In genomic region chr11:65557280-65558001, GRCh38 we compare ENCODE assay signal across 6 cellular contexts. TPM values are rescaled to one million over a fixed set of nuclear protein-coding genes. Genes with fewer than 3 reads are reported as not detected.
DNase-seq lines count a peak whose midpoint lies in the region; ATAC-seq, FAIRE-seq and TF ChIP-seq lines count a peak whose summit lies in the region.

No MANE protein-coding gene starts in this region.

- no peak for FAIRE-seq in A549 (lab: Jason Lieb, UNC)

- H3K27me3 Mint-ChIP-seq in activated B cell treated with CpG ODN at 0.5 μM for 24 hours (peaks cover 4% of the 10 kb centered on the region), immature natural killer cell (ENCODE audit: low read depth in 3 of 3) (peaks cover 0 to 2% (median 2%) of the 10 kb centered on the region in 3 donors)

- peak overlapping the region; percentile 98 for H3K4me2 ChIP-seq in A549

- no peak for TF ChIP-seq EP300 in A549 (IDR thresholded peaks at IDR 0.05)

- peak overlapping the region; percentile 72 for H3K27ac Mint-ChIP-seq in activated B cell treated with CpG ODN at 0.5 μM for 24 hours
- peak overlapping the region; percentile 82 to 96 (median 92) for H3K27ac Mint-ChIP-seq in immature natural killer cell

- H3K4me1 Mint-ChIP-seq in activated B cell treated with CpG ODN at 0.5 μM for 24 hours: peaks cover 33% of the 10 kb centered on the region
- H3K4me1 Mint-ChIP-seq in immature natural killer cell: peaks cover 38 to 50% of the 10 kb centered on the region in 2 donors

- DNase-seq in A549 (ENCODE audit: low read depth in 1 of 2, low spot score in 1 of 2): peak in 1 of 2 experiments; percentile 48
- DNase-seq in activated B cell treated with CpG ODN at 0.5 μM for 24 hours: no peak
- no peak for DNase-seq in immature natural killer cell
- no peak for DNase-seq in NCI-H524 (lab: John Stamatoyannopoulos, UW)
- no peak for DNase-seq in GM13976 (ENCODE audit: low spot score)

- in situ Hi-C loops in GM13976 (cut with MboI; ENCODE audit: low sequenced_read_pairs, unreplicated experiment): no loop called here

- H3K36me3 Mint-ChIP-seq in activated B cell treated with CpG ODN at 0.5 μM for 24 hours (ENCODE audit: low read depth): no peaks in the 10 kb centered on the region
- H3K36me3 Mint-ChIP-seq in immature natural killer cell: peaks cover 0 to 2% (median 0%) of the 10 kb centered on the region in 3 donors

- POLR2A ChIA-PET in A549 (lab: Yijun Ruan, JAX): no interaction called here
- POLR2A ChIA-PET in activated B cell treated with CpG ODN at 0.5 μM for 24 hours (lab: Charles Lee): interaction anchor here (0.8 to 1.9 kb wide), 5 partner anchors 9 to 21 kb away, joined by 3 to 7 read pairs (median 3); partner anchors contain the start of gene ZNRD2

- CTCF ChIA-PET in A549 (lab: Yijun Ruan, JAX): interaction anchor here (0.8 to 8.0 kb wide), 9 partner anchors 9 to 58 kb away, joined by 3 to 148 read pairs (median 5); partner anchors contain the start of genes FAM89B, PCNX3 and ZNRD2
- CTCF ChIA-PET in activated B cell treated with CpG ODN at 0.5 μM for 24 hours (lab: Charles Lee): interaction anchor here (1.4 kb wide), 1 partner anchor 16 kb away, joined by 3 read pairs; no protein-coding TSS in a partner anchor

- H3K9me3 ChIP-seq in A549: no peaks in the 10 kb centered on the region

- ATAC-seq in A549 (no peak), activated B cell treated with CpG ODN at 0.5 μM for 24 hours (ENCODE audit: low read depth) (peak; percentile 36), HG03432 (IDR thresholded peaks at IDR 0.05; ENCODE audit: unreplicated experiment) (no peak)

- H3K27ac ChIP-seq in A549: peak overlapping the region; percentile 94 to 99

- TF ChIP-seq POLR2A in A549 (IDR thresholded peaks at IDR 0.05; ENCODE audit: low read length): no peak

- H3K4me1 ChIP-seq in A549: peaks cover 84% of the 10 kb centered on the region

- WGBS in A549 (ENCODE audit: missing lambda C conversion rate): 10% methylated on average over 3 of the region's 47 CpGs

- peak overlapping the region; percentile 62 for H3K4me3 ChIP-seq in A549

- peak overlapping the region; percentile 79 for H3K4me3 Mint-ChIP-seq in activated B cell treated with CpG ODN at 0.5 μM for 24 hours
- H3K4me3 Mint-ChIP-seq in immature natural killer cell: peak overlapping the region; percentile 83 to 87 (median 85)

- no peak for TF ChIP-seq CTCF in A549 (IDR thresholded peaks at IDR 0.05)
- no peak for TF ChIP-seq CTCF in activated B cell treated with CpG ODN at 0.5 μM for 24 hours (IDR thresholded peaks at IDR 0.05)
- no peak for TF ChIP-seq CTCF in GM13976 (IDR thresholded peaks at IDR 0.05; ENCODE audit: borderline replicate concordance, control extremely low read depth, extremely low read depth, insufficient read depth, missing control alignments)

- H3K9me3 Mint-ChIP-seq in activated B cell treated with CpG ODN at 0.5 μM for 24 hours: no peaks in the 10 kb centered on the region
- no peaks in the 10 kb centered on the region for H3K9me3 Mint-ChIP-seq in immature natural killer cell

- TF ChIP-seq RAD21 in A549 (conservative IDR thresholded peaks at IDR 0.05 in 1 of 2, IDR thresholded peaks at IDR 0.05 in 1 of 2): no peak

- intact Hi-C loops in activated B cell treated with CpG ODN at 0.5 μM for 24 hours (cut with micrococcal nuclease): loop anchor here (1.0 to 2.0 kb wide), 3 partner anchors 11 to 17 kb away; partner anchors contain the start of gene ZNRD2

TF ChIP-seq in A549, 52 proteins besides CTCF, POLR2A, EP300 and RAD21:
- TF ChIP-seq MAX (IDR thresholded peaks at IDR 0.05) (peak; percentile 34), PHF8 (IDR thresholded peaks at IDR 0.05; ENCODE audit: borderline replicate concordance, low read depth) (no peak)

RNA-seq across cellular contexts. Expression of gene LTBP3, which starts 0.7 kb away (rescaled TPM):
- 28.6 and 39.9 TPM in 2 replicates for polyA plus RNA-seq in A549 (2011; rRNA removed)
- polyA plus RNA-seq in A549 (2012; cell fraction: cytosol; rRNA removed): 130 and 136 TPM in 2 replicates
- 715 and 951 TPM in 2 replicates for polyA plus RNA-seq in A549 (2012; cell fraction: nucleus; rRNA removed)
- polyA plus RNA-seq in A549 (2017; fragmentation: RNase III; extraction: RNeasy Plus Mini Kit Qiagen cat#74134 plus additional on column Dnase treatment): 107 to 134 TPM (median 123 TPM) in 3 replicates
- polyA minus RNA-seq in A549 (2011; rRNA and poly(A)+ RNA removed): 25.4 and 44.5 TPM in 2 replicates
- total RNA-seq in activated B cell treated with CpG ODN at 0.5 μM for 24 hours: 25.0 and 25.3 TPM in 2 replicates
- polyA plus RNA-seq in immature natural killer cell: 10 to 100 TPM in 2 of 3 donors, 1 to 10 TPM in 1; 3.3 to 21.0 (median 14.5) TPM

RNA-seq across cellular contexts. Expression of gene ZNRD2, which starts 12.8 kb away (rescaled TPM):
- polyA plus RNA-seq in A549 (2011; rRNA removed): 28.2 and 32.3 TPM in 2 replicates
- 114 and 117 TPM in 2 replicates for polyA plus RNA-seq in A549 (2012; cell fraction: cytosol; rRNA removed)
- polyA plus RNA-seq in A549 (2012; cell fraction: nucleus; rRNA removed): 107 and 125 TPM in 2 replicates
- polyA plus RNA-seq in A549 (2017; fragmentation: RNase III; extraction: RNeasy Plus Mini Kit Qiagen cat#74134 plus additional on column Dnase treatment): 66.1 to 68.2 TPM (median 68.1 TPM) in 3 replicates
- 8.1 and 14.2 TPM in 2 replicates for polyA minus RNA-seq in A549 (2011; rRNA and poly(A)+ RNA removed)
- total RNA-seq in activated B cell treated with CpG ODN at 0.5 μM for 24 hours: 40.9 and 41.0 TPM in 2 replicates
- polyA plus RNA-seq in immature natural killer cell: 100 to 1,000 TPM in 2 of 3 donors, 10 to 100 TPM in 1; 100.0 to 138 (median 117) TPM

RNA-seq across cellular contexts. Expression of gene FAM89B, which starts 14.9 kb away (rescaled TPM):
- polyA plus RNA-seq in A549 (2011; rRNA removed) (13.5 and 16.9 TPM in 2 replicates), A549 (2017; fragmentation: RNase III; extraction: RNeasy Plus Mini Kit Qiagen cat#74134 plus additional on column Dnase treatment) (18.6 to 23.9 TPM (median 23.1 TPM) in 3 replicates), immature natural killer cell (100 to 1,000 TPM in 2 of 3 donors, 10 to 100 TPM in 1; 98.6 to 173 (median 158) TPM)
- polyA plus RNA-seq in A549 (2012; cell fraction: cytosol; rRNA removed): 35.2 and 57.6 TPM in 2 replicates
- polyA plus RNA-seq in A549 (2012; cell fraction: nucleus; rRNA removed): 51.4 and 59.1 TPM in 2 replicates
- 8.3 and 16.3 TPM in 2 replicates for polyA minus RNA-seq in A549 (2011; rRNA and poly(A)+ RNA removed)
- 19.1 and 21.6 TPM in 2 replicates for total RNA-seq in activated B cell treated with CpG ODN at 0.5 μM for 24 hours

RNA-seq across cellular contexts. Expression of gene EHBP1L1, which starts 18.4 kb away (rescaled TPM):
- polyA plus RNA-seq in A549 (2011; rRNA removed) (11.6 and 13.8 TPM in 2 replicates), A549 (2017; fragmentation: RNase III; extraction: RNeasy Plus Mini Kit Qiagen cat#74134 plus additional on column Dnase treatment) (39.8 to 46.0 TPM (median 43.8 TPM) in 3 replicates), immature natural killer cell (10 to 100 TPM; 14.8 to 19.3 (median 17.7) TPM)
- polyA plus RNA-seq in A549 (2012; cell fraction: cytosol; rRNA removed): 44.5 and 66.2 TPM in 2 replicates
- polyA plus RNA-seq in A549 (2012; cell fraction: nucleus; rRNA removed): 112 and 167 TPM in 2 replicates
- 12.3 and 18.7 TPM in 2 replicates for polyA minus RNA-seq in A549 (2011; rRNA and poly(A)+ RNA removed)
- 143 and 163 TPM in 2 replicates for total RNA-seq in activated B cell treated with CpG ODN at 0.5 μM for 24 hours

RNA-seq across cellular contexts. Expression of gene SCYL1, which starts 32.6 kb away (rescaled TPM):
- polyA plus RNA-seq in A549 (2011; rRNA removed): 30.8 and 33.6 TPM in 2 replicates
- polyA plus RNA-seq in A549 (2012; cell fraction: cytosol; rRNA removed): 88.0 and 105 TPM in 2 replicates
- 125 and 152 TPM in 2 replicates for polyA plus RNA-seq in A549 (2012; cell fraction: nucleus; rRNA removed)
- 41.8 to 46.8 TPM (median 45.9 TPM) in 3 replicates for polyA plus RNA-seq in A549 (2017; fragmentation: RNase III; extraction: RNeasy Plus Mini Kit Qiagen cat#74134 plus additional on column Dnase treatment)
- polyA minus RNA-seq in A549 (2011; rRNA and poly(A)+ RNA removed): 39.1 and 43.6 TPM in 2 replicates
- 70.0 and 75.7 TPM in 2 replicates for total RNA-seq in activated B cell treated with CpG ODN at 0.5 μM for 24 hours
- 10 to 100 TPM; 17.8 to 52.5 (median 23.3) TPM for polyA plus RNA-seq in immature natural killer cell
